2 cellular contexts compared by ENCODE assay signal in the genomic region with DNA sequence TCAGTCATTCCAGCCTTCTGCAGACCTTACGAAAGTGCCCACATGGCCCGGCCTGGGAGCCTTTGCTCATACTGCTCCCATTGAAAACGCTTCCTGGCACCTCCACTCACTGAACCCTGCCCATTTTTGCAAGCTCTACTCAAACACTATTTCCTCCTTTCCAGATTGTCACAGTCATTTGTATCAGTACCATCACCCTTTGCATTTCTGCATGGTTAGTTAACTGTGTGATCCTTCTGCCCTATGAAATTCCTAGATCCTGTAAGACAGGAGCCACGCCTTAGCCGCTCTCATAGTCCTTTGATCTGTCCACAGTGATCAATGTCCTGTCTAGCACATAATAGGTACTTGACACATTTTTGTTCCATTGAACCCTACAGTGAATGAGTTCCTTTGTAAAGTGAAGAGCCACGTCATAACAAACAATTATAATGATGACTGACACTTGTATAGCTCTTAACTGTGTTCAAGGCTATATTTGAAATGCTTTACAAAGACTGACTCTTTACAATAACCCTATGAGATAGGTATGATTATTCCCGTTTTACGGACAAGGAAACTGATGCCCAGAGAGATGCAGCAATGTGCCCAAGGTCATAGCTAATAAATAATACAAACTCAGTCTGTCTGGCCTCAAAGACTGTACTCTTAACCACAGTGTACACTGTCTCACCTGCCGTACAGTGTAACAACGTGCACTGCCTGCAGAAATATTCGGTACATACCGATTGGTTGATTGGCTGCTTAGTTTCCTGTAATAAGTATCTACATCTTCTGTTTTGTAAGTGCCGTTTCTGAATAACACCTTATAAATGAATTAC.
A peak's percentile ranks its signal among the peaks of the same experiment; 100 is the strongest.
TF ChIP-seq lines count a peak whose summit lies in the region.

No MANE protein-coding gene starts in this region.

TF ChIP-seq in HCT116, 20 proteins besides CTCF, POLR2A, EP300 and RAD21:
- TF ChIP-seq SP1 (IDR thresholded peaks at IDR 0.05; ENCODE audit: low read depth) (no peak), EGR1 (IDR thresholded peaks at IDR 0.05; ENCODE audit: low read depth) (no peak), SIN3A (IDR thresholded peaks at IDR 0.05; ENCODE audit: low read depth) (no peak), CEBPB (IDR thresholded peaks at IDR 0.05; ENCODE audit: low read depth) (no peak), EZH2phosphoT487 (IDR thresholded peaks at IDR 0.05; ENCODE audit: borderline replicate concordance) (no peak), CBX3 (IDR thresholded peaks at IDR 0.05; ENCODE audit: low read depth) (no peak), JUND (IDR thresholded peaks at IDR 0.05) (no peak), POLR2AphosphoS5 (IDR thresholded peaks at IDR 0.05; ENCODE audit: low read depth, low read length) (no peak), MAX (IDR thresholded peaks at IDR 0.05) (no peak), EZH2 (IDR thresholded peaks at IDR 0.05) (no peak), ZFX (IDR thresholded peaks at IDR 0.05) (no peak), TCF7L2 (IDR thresholded peaks at IDR 0.05; ENCODE audit: borderline replicate concordance, extremely low read depth, insufficient read depth, insufficient read length) (no peak), ATF3 (IDR thresholded peaks at IDR 0.05) (no peak)
- TF ChIP-seq, protein P1, sequence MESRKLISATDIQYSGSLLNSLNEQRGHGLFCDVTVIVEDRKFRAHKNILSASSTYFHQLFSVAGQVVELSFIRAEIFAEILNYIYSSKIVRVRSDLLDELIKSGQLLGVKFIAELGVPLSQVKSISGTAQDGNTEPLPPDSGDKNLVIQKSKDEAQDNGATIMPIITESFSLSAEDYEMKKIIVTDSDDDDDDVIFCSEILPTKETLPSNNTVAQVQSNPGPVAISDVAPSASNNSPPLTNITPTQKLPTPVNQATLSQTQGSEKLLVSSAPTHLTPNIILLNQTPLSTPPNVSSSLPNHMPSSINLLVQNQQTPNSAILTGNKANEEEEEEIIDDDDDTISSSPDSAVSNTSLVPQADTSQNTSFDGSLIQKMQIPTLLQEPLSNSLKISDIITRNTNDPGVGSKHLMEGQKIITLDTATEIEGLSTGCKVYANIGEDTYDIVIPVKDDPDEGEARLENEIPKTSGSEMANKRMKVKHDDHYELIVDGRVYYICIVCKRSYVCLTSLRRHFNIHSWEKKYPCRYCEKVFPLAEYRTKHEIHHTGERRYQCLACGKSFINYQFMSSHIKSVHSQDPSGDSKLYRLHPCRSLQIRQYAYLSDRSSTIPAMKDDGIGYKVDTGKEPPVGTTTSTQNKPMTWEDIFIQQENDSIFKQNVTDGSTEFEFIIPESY (IDR thresholded peaks at IDR 0.05; ENCODE audit: extremely low read depth, insufficient replicate concordance, low read length), result no peak

TF ChIP-seq in HepG2, 621 proteins besides CTCF, POLR2A, EP300 and RAD21 (continues in another document):
- TF ChIP-seq, protein P2, sequence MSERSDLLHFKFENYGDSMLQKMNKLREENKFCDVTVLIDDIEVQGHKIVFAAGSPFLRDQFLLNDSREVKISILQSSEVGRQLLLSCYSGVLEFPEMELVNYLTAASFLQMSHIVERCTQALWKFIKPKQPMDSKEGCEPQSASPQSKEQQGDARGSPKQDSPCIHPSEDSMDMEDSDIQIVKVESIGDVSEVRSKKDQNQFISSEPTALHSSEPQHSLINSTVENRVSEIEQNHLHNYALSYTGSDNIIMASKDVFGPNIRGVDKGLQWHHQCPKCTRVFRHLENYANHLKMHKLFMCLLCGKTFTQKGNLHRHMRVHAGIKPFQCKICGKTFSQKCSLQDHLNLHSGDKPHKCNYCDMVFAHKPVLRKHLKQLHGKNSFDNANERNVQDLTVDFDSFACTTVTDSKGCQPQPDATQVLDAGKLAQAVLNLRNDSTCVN (CRISPR knock-in tag; IDR thresholded peaks at IDR 0.05; ENCODE audit: borderline replicate concordance), result no peak
- TF ChIP-seq ELF3 (CRISPR knock-in tag; IDR thresholded peaks at IDR 0.05) (peak; percentile 82), MBD4 (IDR thresholded peaks at IDR 0.05; ENCODE audit: borderline replicate concordance, low read length) (peak; percentile 87; the same call in 1 of the 2 replicates), POLR2G (IDR thresholded peaks at IDR 0.05; ENCODE audit: low read depth, low read length) (no peak), BATF2 (CRISPR knock-in tag; IDR thresholded peaks at IDR 0.05) (peak; percentile 34; the same call in 1 of the 2 replicates), NR2F6 (IDR thresholded peaks at IDR 0.05) (peak; percentile 96), NR2F6 (CRISPR knock-in tag; IDR thresholded peaks at IDR 0.05) (peak; percentile 89; the same call in 1 of the 2 replicates), TBP (CRISPR knock-in tag; IDR thresholded peaks at IDR 0.05) (no peak), IKZF4 (CRISPR knock-in tag; IDR thresholded peaks at IDR 0.05; ENCODE audit: borderline replicate concordance, low read depth, not compliant biosample characterization) (no peak), SAP130 (CRISPR knock-in tag; IDR thresholded peaks at IDR 0.05; ENCODE audit: low read depth) (peak; percentile 93), ZNF761 (CRISPR knock-in tag; conservative IDR thresholded peaks at IDR 0.05) (peak; percentile 85), KDM5A (IDR thresholded peaks at IDR 0.05; ENCODE audit: borderline replicate concordance, low read length) (no peak; the same call in 1 of the 2 replicates), ASH2L (IDR thresholded peaks at IDR 0.05; ENCODE audit: insufficient read length, low read depth, low read length) (peak; percentile 75), MIXL1 (CRISPR knock-in tag; IDR thresholded peaks at IDR 0.05) (peak; percentile 99), ZSCAN12 (CRISPR knock-in tag; IDR thresholded peaks at IDR 0.05) (no peak), JUNB (CRISPR knock-in tag; IDR thresholded peaks at IDR 0.05; ENCODE audit: borderline replicate concordance) (peak; percentile 86; the same call in 1 of the 2 replicates), ZMYM3 (CRISPR knock-in tag; IDR thresholded peaks at IDR 0.05) (peak; percentile 48; the same call in 1 of the 2 replicates), TOE1 (CRISPR knock-in tag; IDR thresholded peaks at IDR 0.05) (0 out of 2 replicates have a peak, but pooled peaks have one; percentile 56), SOX6 (IDR thresholded peaks at IDR 0.05) (no peak), SOX6 (CRISPR knock-in tag; IDR thresholded peaks at IDR 0.05) (peak; percentile 100), FOXK1 (CRISPR knock-in tag; IDR thresholded peaks at IDR 0.05; ENCODE audit: borderline replicate concordance, low read depth) (peak; percentile 74; the same call in 1 of the 2 replicates), E2F5 (CRISPR knock-in tag; conservative IDR thresholded peaks at IDR 0.05) (no peak), BRD4 (CRISPR knock-in tag; IDR thresholded peaks at IDR 0.05) (no peak)
- TF ChIP-seq, protein P3, sequence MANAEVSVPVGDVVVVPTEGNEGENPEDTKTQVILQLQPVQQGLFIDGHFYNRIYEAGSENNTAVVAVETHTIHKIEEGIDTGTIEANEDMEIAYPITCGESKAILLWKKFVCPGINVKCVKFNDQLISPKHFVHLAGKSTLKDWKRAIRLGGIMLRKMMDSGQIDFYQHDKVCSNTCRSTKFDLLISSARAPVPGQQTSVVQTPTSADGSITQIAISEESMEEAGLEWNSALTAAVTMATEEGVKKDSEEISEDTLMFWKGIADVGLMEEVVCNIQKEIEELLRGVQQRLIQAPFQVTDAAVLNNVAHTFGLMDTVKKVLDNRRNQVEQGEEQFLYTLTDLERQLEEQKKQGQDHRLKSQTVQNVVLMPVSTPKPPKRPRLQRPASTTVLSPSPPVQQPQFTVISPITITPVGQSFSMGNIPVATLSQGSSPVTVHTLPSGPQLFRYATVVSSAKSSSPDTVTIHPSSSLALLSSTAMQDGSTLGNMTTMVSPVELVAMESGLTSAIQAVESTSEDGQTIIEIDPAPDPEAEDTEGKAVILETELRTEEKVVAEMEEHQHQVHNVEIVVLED (CRISPR knock-in tag; IDR thresholded peaks at IDR 0.05; ENCODE audit: borderline replicate concordance), result 0 out of 2 replicates have a peak, but pooled peaks have one; percentile 33
- TF ChIP-seq, protein P4, sequence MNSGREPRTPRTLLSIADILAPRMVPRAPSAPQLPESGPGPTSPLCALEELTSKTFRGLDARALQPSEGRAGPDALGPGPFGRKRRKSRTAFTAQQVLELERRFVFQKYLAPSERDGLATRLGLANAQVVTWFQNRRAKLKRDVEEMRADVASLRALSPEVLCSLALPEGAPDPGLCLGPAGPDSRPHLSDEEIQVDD (CRISPR knock-in tag; IDR thresholded peaks at IDR 0.05; ENCODE audit: borderline replicate concordance), result no peak
- TF ChIP-seq, protein P5, sequence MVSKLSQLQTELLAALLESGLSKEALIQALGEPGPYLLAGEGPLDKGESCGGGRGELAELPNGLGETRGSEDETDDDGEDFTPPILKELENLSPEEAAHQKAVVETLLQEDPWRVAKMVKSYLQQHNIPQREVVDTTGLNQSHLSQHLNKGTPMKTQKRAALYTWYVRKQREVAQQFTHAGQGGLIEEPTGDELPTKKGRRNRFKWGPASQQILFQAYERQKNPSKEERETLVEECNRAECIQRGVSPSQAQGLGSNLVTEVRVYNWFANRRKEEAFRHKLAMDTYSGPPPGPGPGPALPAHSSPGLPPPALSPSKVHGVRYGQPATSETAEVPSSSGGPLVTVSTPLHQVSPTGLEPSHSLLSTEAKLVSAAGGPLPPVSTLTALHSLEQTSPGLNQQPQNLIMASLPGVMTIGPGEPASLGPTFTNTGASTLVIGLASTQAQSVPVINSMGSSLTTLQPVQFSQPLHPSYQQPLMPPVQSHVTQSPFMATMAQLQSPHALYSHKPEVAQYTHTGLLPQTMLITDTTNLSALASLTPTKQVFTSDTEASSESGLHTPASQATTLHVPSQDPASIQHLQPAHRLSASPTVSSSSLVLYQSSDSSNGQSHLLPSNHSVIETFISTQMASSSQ (IDR thresholded peaks at IDR 0.05; ENCODE audit: low read depth), result peak; percentile 89
- TF ChIP-seq, protein P5 (CRISPR knock-in tag; IDR thresholded peaks at IDR 0.05; ENCODE audit: borderline replicate concordance), result peak; percentile 93; the same call in 1 of the 2 replicates
- TF ChIP-seq, protein P6, sequence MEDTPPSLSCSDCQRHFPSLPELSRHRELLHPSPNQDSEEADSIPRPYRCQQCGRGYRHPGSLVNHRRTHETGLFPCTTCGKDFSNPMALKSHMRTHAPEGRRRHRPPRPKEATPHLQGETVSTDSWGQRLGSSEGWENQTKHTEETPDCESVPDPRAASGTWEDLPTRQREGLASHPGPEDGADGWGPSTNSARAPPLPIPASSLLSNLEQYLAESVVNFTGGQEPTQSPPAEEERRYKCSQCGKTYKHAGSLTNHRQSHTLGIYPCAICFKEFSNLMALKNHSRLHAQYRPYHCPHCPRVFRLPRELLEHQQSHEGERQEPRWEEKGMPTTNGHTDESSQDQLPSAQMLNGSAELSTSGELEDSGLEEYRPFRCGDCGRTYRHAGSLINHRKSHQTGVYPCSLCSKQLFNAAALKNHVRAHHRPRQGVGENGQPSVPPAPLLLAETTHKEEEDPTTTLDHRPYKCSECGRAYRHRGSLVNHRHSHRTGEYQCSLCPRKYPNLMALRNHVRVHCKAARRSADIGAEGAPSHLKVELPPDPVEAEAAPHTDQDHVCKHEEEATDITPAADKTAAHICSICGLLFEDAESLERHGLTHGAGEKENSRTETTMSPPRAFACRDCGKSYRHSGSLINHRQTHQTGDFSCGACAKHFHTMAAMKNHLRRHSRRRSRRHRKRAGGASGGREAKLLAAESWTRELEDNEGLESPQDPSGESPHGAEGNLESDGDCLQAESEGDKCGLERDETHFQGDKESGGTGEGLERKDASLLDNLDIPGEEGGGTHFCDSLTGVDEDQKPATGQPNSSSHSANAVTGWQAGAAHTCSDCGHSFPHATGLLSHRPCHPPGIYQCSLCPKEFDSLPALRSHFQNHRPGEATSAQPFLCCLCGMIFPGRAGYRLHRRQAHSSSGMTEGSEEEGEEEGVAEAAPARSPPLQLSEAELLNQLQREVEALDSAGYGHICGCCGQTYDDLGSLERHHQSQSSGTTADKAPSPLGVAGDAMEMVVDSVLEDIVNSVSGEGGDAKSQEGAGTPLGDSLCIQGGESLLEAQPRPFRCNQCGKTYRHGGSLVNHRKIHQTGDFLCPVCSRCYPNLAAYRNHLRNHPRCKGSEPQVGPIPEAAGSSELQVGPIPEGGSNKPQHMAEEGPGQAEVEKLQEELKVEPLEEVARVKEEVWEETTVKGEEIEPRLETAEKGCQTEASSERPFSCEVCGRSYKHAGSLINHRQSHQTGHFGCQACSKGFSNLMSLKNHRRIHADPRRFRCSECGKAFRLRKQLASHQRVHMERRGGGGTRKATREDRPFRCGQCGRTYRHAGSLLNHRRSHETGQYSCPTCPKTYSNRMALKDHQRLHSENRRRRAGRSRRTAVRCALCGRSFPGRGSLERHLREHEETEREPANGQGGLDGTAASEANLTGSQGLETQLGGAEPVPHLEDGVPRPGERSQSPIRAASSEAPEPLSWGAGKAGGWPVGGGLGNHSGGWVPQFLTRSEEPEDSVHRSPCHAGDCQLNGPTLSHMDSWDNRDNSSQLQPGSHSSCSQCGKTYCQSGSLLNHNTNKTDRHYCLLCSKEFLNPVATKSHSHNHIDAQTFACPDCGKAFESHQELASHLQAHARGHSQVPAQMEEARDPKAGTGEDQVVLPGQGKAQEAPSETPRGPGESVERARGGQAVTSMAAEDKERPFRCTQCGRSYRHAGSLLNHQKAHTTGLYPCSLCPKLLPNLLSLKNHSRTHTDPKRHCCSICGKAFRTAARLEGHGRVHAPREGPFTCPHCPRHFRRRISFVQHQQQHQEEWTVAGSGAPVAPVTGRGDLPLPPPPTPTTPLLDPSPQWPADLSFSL (CRISPR knock-in tag; IDR thresholded peaks at IDR 0.05), result no peak
